Comparison of ENCODE assay signal across 10 cellular contexts in genomic region chr16:334164-334832, GRCh38. TPM values are rescaled to one million over a fixed set of nuclear protein-coding genes. Genes with fewer than 3 reads are reported as not detected.
"Had no signal": no experiment of that assay in that cellular context is flagged by ENCODE, and none has a peak within 500 bp of the region (broad histone marks: within the 10 kb centered on the region; RNA-seq: fewer than 3 reads in every experiment).

No MANE protein-coding gene starts in this region.

RNA-seq across cellular contexts. Expression of gene PDIA2, which starts 51.3 kb away (rescaled TPM):
- total RNA-seq: activated CD4-positive, alpha-beta T cell treated with anti-CD3 and anti-CD28 coated beads for 36 hours; activated CD4-positive, alpha-beta T cell treated with anti-CD3 and anti-CD28 coated beads, Interleukin-2, amount 10 ng/mL, durations not matched to agents 7 days and 5 days; activated CD8-positive, alpha-beta T cell treated with anti-CD3 and anti-CD28 coated beads, Interleukin-2, amount 10 ng/mL, durations not matched to agents 7 days and 5 days; activated T-helper 2 cell treated with anti-CD3 and anti-CD28 coated beads, Interferon-gamma antibody, Interleukin-2, Interleukin-4, amounts not matched to agents 10 μg/mL and 5 μg/mL and 100 μg/mL, durations not matched to agents 14 hours and 24 hours and 36 hours; ascending aorta; breast epithelium; PC-3 had no signal

RNA-seq across cellular contexts. Expression of gene ARHGDIG, which starts 53.9 kb away (rescaled TPM):
- total RNA-seq: activated CD4-positive, alpha-beta T cell treated with anti-CD3 and anti-CD28 coated beads for 36 hours; activated CD4-positive, alpha-beta T cell treated with anti-CD3 and anti-CD28 coated beads, Interleukin-2, amount 10 ng/mL, durations not matched to agents 7 days and 5 days; activated CD8-positive, alpha-beta T cell treated with anti-CD3 and anti-CD28 coated beads, Interleukin-2, amount 10 ng/mL, durations not matched to agents 7 days and 5 days; activated naive CD8-positive, alpha-beta T cell treated with anti-CD3 and anti-CD28 coated beads, Interleukin-2, amount 10 ng/mL, durations not matched to agents 7 days and 5 days; ascending aorta; M059J; PC-3; T-helper 17 cell had no signal
